13 cellular contexts compared by ENCODE assay signal in genomic region chr2:141498561-141498960, GRCh38.
"Had no signal": no experiment of that assay in that cellular context is flagged by ENCODE, and none has a peak within 500 bp of the region (broad histone marks: within the 10 kb centered on the region; RNA-seq: fewer than 3 reads in every experiment).

No MANE protein-coding gene starts in this region.

- H3K27ac ChIP-seq: ascending aorta, left lung, stomach, thoracic aorta had no signal

- ATAC-seq: left lung had no signal

- H3K4me3 ChIP-seq: ascending aorta, left lung, stomach, thoracic aorta had no signal

- H3K36me3 ChIP-seq: ascending aorta, left lung, stomach, thoracic aorta had no signal

- H3K27me3 ChIP-seq: ascending aorta, left lung, stomach had no signal

- DNase-seq: activated CD4-positive, alpha-beta memory T cell treated with anti-CD3 and anti-CD28 coated beads for 36 hours; activated CD4-positive, alpha-beta T cell treated with anti-CD3 and anti-CD28 coated beads for 1 hour; activated naive CD8-positive, alpha-beta T cell treated with anti-CD3 and anti-CD28 coated beads, Interleukin-2, amount 10 ng/mL, durations not matched to agents 7 days and 5 days; activated T-cell treated with anti-CD3 and anti-CD28 coated beads, Interleukin-2, amount 50 U/mL, for 48 hours; endodermal cell; islet precursor cell; left lung; mesenchymal stem cell; stimulated activated CD4-positive, alpha-beta T cell treated with anti-CD3 and anti-CD28 coated beads, Interleukin-4, amount 100 ng/mL, for 1 hour; stomach; T-helper 9 cell had no signal

- H3K4me1 ChIP-seq: ascending aorta, left lung, stomach had no signal

- H3K9me3 ChIP-seq: ascending aorta, left lung, stomach, thoracic aorta had no signal
